Comparison of ENCODE assay signal across 8 cellular contexts in genomic region chr15:67082007-67082536, GRCh38. TPM values are rescaled to one million over a fixed set of nuclear protein-coding genes. Genes with fewer than 3 reads are reported as not detected.
DNase-seq lines count a peak whose midpoint lies in the region; ATAC-seq and TF ChIP-seq lines count a peak whose summit lies in the region.

No MANE protein-coding gene starts in this region.

- POLR2A ChIA-PET in WTC11 (lab: Charles Lee) = no interaction called here

- peaks cover 99% of the 10 kb centered on the region for H3K4me1 Mint-ChIP-seq in HFFc6 (ENCODE audit: low read depth)
- peaks cover 88% of the 10 kb centered on the region for H3K4me1 Mint-ChIP-seq in WTC11
- H3K4me1 Mint-ChIP-seq in effector memory CD8-positive, alpha-beta T cell (ENCODE audit: low read depth in 2 of 2) = peaks cover 81 to 96% of the 10 kb centered on the region in 2 donors

- H3K27me3 Mint-ChIP-seq in HFFc6 (ENCODE audit: insufficient read depth) = peaks cover 8% of the 10 kb centered on the region; the same call in 1 of the 2 replicates
- H3K27me3 Mint-ChIP-seq in WTC11 (ENCODE audit: low read depth) = no peaks in the 10 kb centered on the region
- H3K27me3 Mint-ChIP-seq in effector memory CD8-positive, alpha-beta T cell = no peaks in the 10 kb centered on the region

- H3K36me3 Mint-ChIP-seq in HFFc6 (ENCODE audit: low read depth) (peaks cover 79% of the 10 kb centered on the region), WTC11 (peaks cover 6% of the 10 kb centered on the region; the same call in 1 of the 2 replicates)
- H3K36me3 Mint-ChIP-seq in effector memory CD8-positive, alpha-beta T cell (ENCODE audit: insufficient read depth) = peaks cover 21% of the 10 kb centered on the region

- TF ChIP-seq CTCF in HFFc6 (IDR thresholded peaks at IDR 0.05) (no peak), WTC11 (IDR thresholded peaks at IDR 0.05) (no peak)

- no peak overlapping the region; the same call in 1 of the 2 replicates for H3K4me3 Mint-ChIP-seq in HFFc6
- no peak overlapping the region for H3K4me3 Mint-ChIP-seq in WTC11
- peak overlapping the region; percentile 80 to 84 for H3K4me3 Mint-ChIP-seq in effector memory CD8-positive, alpha-beta T cell

- CTCF ChIA-PET in WTC11 (lab: Charles Lee) = interaction anchor here (0.8 kb wide), 1 partner anchor 9 kb away, joined by 3 read pairs; no protein-coding TSS in a partner anchor

- no peaks in the 10 kb centered on the region for H3K27me3 ChIP-seq in H7 (ENCODE audit: control insufficient read depth, insufficient read depth, low read length)

- DNase-seq in HFFc6 (no peak), WTC11 (ENCODE audit: low spot score) (no peak), H7 (no peak), ecto neural progenitor cell (ENCODE audit: low spot score) (no peak), NOMO-1 (lab: John Stamatoyannopoulos, UW; ENCODE audit: unreplicated experiment in 2 of 2) (no peak)
- DNase-seq in effector memory CD8-positive, alpha-beta T cell = peak; percentile 52 to 63 (median 53)
- peak; percentile 67 for DNase-seq in stimulated activated CD4-positive, alpha-beta T cell treated with anti-CD3 and anti-CD28 coated beads, Interleukin-1b, Interleukin-23, amount 100 ng/mL, for 48 hours

- H3K9me3 Mint-ChIP-seq in HFFc6 = no peaks in the 10 kb centered on the region
- no peaks in the 10 kb centered on the region for H3K9me3 Mint-ChIP-seq in WTC11
- no peaks in the 10 kb centered on the region for H3K9me3 Mint-ChIP-seq in effector memory CD8-positive, alpha-beta T cell

- no peak for ATAC-seq in WTC11
- ATAC-seq in effector memory CD8-positive, alpha-beta T cell (replicated peaks) = peak; percentile 55
- ATAC-seq in HG02798 (IDR thresholded peaks at IDR 0.05; ENCODE audit: poor library complexity, unreplicated experiment) = no peak

- no peak overlapping the region for H3K4me3 ChIP-seq in H7 (ENCODE audit: insufficient read depth, low read depth, low read length)

- peak overlapping the region; percentile 95 for H3K27ac Mint-ChIP-seq in HFFc6
- peak overlapping the region; percentile 75; the same call in 1 of the 2 replicates for H3K27ac Mint-ChIP-seq in WTC11
- H3K27ac Mint-ChIP-seq in effector memory CD8-positive, alpha-beta T cell = peak overlapping the region; percentile 92

- no peaks in the 10 kb centered on the region; the same call in 1 of the 2 replicates for H3K36me3 ChIP-seq in H7 (replicated peaks; ENCODE audit: control insufficient read depth, insufficient read depth, low read length)

TF ChIP-seq in WTC11, 78 proteins besides CTCF, POLR2A, EP300 and RAD21:
- TF ChIP-seq GABPB1 (CRISPR knock-in tag; IDR thresholded peaks at IDR 0.05) = peak; percentile 72
- TF ChIP-seq ZNF138 (CRISPR knock-in tag; conservative IDR thresholded peaks at IDR 0.05) = no peak

RNA-seq across cellular contexts. Expression of gene SMAD3, which starts 16.7 kb away (rescaled TPM):
- 100 to 1,000 TPM in 4 of 6 experiments, 10 to 100 TPM in 2; 54.3 to 132 (median 118) TPM for total RNA-seq in HFFc6 (2021; fragmentation: NEBNext Ultra II Directional; extraction: Animal tissue kit (Norgen Biotek cat#: 25700))
- 20.2 to 34.6 TPM (median 25.0 TPM) in 3 replicates for total RNA-seq in WTC11 (2021)
- total RNA-seq in H7 (2014; rRNA removed; shearing (Covaris generic)) = 29.2 and 30.8 TPM in 2 replicates

Comparison
In these comparisons a context has a peak if more than half of its experiments do, and no peak if none do; other contexts are left out.
1. DNase-seq: peak in effector memory CD8-positive, alpha-beta T cell (3 of 3) and stimulated activated CD4-positive, alpha-beta T cell treated with anti-CD3 and anti-CD28 coated beads, Interleukin-1b, Interleukin-23, amount 100 ng/mL, for 48 hours (single experiment); none in HFFc6 (single experiment), WTC11 (single experiment), H7 (single experiment), ecto neural progenitor cell (single experiment) and NOMO-1 (0 of 2).
2. H3K4me3 Mint-ChIP-seq: peak in effector memory CD8-positive, alpha-beta T cell (2 of 2); none in HFFc6 (single experiment) and WTC11 (single experiment).
3. Peak in every context shown above with its lines, with median percentiles within 50 percentile points of each other: H3K27ac Mint-ChIP-seq.